Comparison of ENCODE assay signal across 26 cellular contexts in the genomic region with DNA sequence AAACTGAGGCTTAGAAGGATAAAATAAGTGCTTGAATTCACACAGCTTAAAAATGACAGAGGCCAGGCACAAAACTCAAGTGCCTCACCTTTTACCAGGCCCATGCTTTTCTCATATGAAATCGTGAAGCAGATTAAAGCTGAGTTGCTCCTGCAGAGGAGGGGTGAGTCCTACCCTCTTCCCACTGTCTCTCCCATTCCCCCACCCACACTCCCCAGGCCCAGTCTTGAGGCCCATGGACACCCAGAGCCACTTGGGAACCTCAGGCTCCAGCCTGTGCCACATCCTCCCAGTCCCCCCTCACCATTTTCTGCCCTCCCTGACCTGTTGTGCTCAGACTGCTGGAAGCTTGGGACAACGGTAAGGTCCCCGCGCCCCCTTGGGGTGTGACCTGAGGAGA.
"Had no signal": no experiment of that assay in that cellular context is flagged by ENCODE, and none has a peak within 500 bp of the region (broad histone marks: within the 10 kb centered on the region; RNA-seq: fewer than 3 reads in every experiment).

No MANE protein-coding gene starts in this region.

- H3K27ac ChIP-seq: adrenal gland, breast epithelium, SK-N-MC had no signal

- H3K27ac Mint-ChIP-seq: activated CD4-positive, alpha-beta T cell treated with anti-CD3 and anti-CD28 coated beads, Interleukin-2, amount 10 ng/mL, durations not matched to agents 24 days and 14 days; activated naive CD8-positive, alpha-beta T cell treated with anti-CD3 and anti-CD28 coated beads, Interleukin-2, amount 10 ng/mL, durations not matched to agents 7 days and 5 days; activated T-helper 2 cell treated with anti-CD3 and anti-CD28 coated beads, Interferon-gamma antibody, Interleukin-2, Interleukin-4, amounts not matched to agents 10 μg/mL and 5 μg/mL and 100 μg/mL, durations not matched to agents 14 hours and 24 hours and 36 hours; WTC11 had no signal

- H3K4me1 ChIP-seq: adrenal gland, breast epithelium had no signal

- H3K27me3 Mint-ChIP-seq: activated CD4-positive, alpha-beta T cell treated with anti-CD3 and anti-CD28 coated beads, Interleukin-2, amount 10 ng/mL, durations not matched to agents 24 days and 14 days; activated naive CD8-positive, alpha-beta T cell treated with anti-CD3 and anti-CD28 coated beads, Interleukin-2, amount 10 ng/mL, durations not matched to agents 7 days and 5 days had no signal

- ATAC-seq: Panc1, Right ventricle myocardium inferior, WTC11 had no signal

- H3K27me3 ChIP-seq: breast epithelium had no signal

- H3K9me3 ChIP-seq: adrenal gland, breast epithelium had no signal

- H3K9me3 Mint-ChIP-seq: activated CD4-positive, alpha-beta T cell treated with anti-CD3 and anti-CD28 coated beads, Interleukin-2, amount 10 ng/mL, durations not matched to agents 24 days and 14 days; activated naive CD8-positive, alpha-beta T cell treated with anti-CD3 and anti-CD28 coated beads, Interleukin-2, amount 10 ng/mL, durations not matched to agents 7 days and 5 days; activated T-helper 2 cell treated with anti-CD3 and anti-CD28 coated beads, Interferon-gamma antibody, Interleukin-2, Interleukin-4, amounts not matched to agents 10 μg/mL and 5 μg/mL and 100 μg/mL, durations not matched to agents 14 hours and 24 hours and 36 hours; WTC11 had no signal

- H3K36me3 Mint-ChIP-seq: WTC11 had no signal

- DNase-seq: activated CD4-positive, alpha-beta T cell treated with anti-CD3 and anti-CD28 coated beads for 1 hour; activated CD4-positive, alpha-beta T cell treated with anti-CD3 and anti-CD28 coated beads, Interleukin-2, amount 10 ng/mL, durations not matched to agents 24 days and 14 days; activated CD4-positive, alpha-beta T cell treated with anti-CD3 and anti-CD28 coated beads, Interleukin-2, amount 50 U/mL, for 48 hours; activated naive CD4-positive, alpha-beta T cell treated with anti-CD3 and anti-CD28 coated beads, Interleukin-2, amount 50 U/mL, for 16 hours; activated naive CD8-positive, alpha-beta T cell treated with anti-CD3 and anti-CD28 coated beads, Interleukin-2, amount 10 ng/mL, durations not matched to agents 7 days and 5 days; activated T-cell treated with anti-CD3 and anti-CD28 coated beads, Interleukin-2, amount 50 U/mL, for 48 hours; adrenal gland; aorta; caudate nucleus; KBM-7; NCI-H1092; NCI-H1436; NCI-H1694 treated with DMSO at 0.1 percent for 48 hours; NCI-H2029 treated with DMSO at 0.1 percent for 48 hours; NCI-H510A treated with DMSO at 0.1 percent for 48 hours; NCI-H69; NK-92 treated with Interleukin-12 subunit alpha and Interleukin-12 subunit beta, amount 100 ng/mL, for 24 hours; OCI-M1; RPMI8226; T-helper 1 cell had no signal

- H3K4me3 ChIP-seq: adrenal gland, breast epithelium, SK-N-MC had no signal

- H3K36me3 ChIP-seq: adrenal gland, breast epithelium had no signal

- H3K4me3 Mint-ChIP-seq: activated CD4-positive, alpha-beta T cell treated with anti-CD3 and anti-CD28 coated beads, Interleukin-2, amount 10 ng/mL, durations not matched to agents 24 days and 14 days; activated naive CD8-positive, alpha-beta T cell treated with anti-CD3 and anti-CD28 coated beads, Interleukin-2, amount 10 ng/mL, durations not matched to agents 7 days and 5 days; WTC11 had no signal
